In genomic region chr15:41544650-41545015, GRCh38 we compare ENCODE assay signal across 1 cellular context.
TF ChIP-seq lines count a peak whose summit lies in the region.

No MANE protein-coding gene starts in this region.

TF ChIP-seq in HepG2, 621 proteins besides CTCF, POLR2A, EP300 and RAD21:
- TF ChIP-seq ZNF687 (CRISPR knock-in tag; IDR thresholded peaks at IDR 0.05) (0 out of 2 replicates have a peak, but pooled peaks have one; percentile 1), TSC22D2 (CRISPR knock-in tag; IDR thresholded peaks at IDR 0.05; ENCODE audit: borderline replicate concordance) (no peak), MYC (CRISPR knock-in tag; IDR thresholded peaks at IDR 0.05; ENCODE audit: borderline replicate concordance) (no peak), YEATS2 (CRISPR knock-in tag; IDR thresholded peaks at IDR 0.05; ENCODE audit: borderline replicate concordance) (no peak), ZBTB38 (CRISPR knock-in tag; IDR thresholded peaks at IDR 0.05) (peak; percentile 73), TCF12 (IDR thresholded peaks at IDR 0.05) (no peak), TCF12 (CRISPR knock-in tag; IDR thresholded peaks at IDR 0.05) (no peak), KAT8 (CRISPR knock-in tag; IDR thresholded peaks at IDR 0.05) (no peak), ZMYM3 (CRISPR knock-in tag; IDR thresholded peaks at IDR 0.05) (no peak), ZNF776 (CRISPR knock-in tag; IDR thresholded peaks at IDR 0.05) (0 out of 2 replicates have a peak, but pooled peaks have one; percentile 34), DNMT1 (CRISPR knock-in tag; IDR thresholded peaks at IDR 0.05) (peak; percentile 72; the same call in 1 of the 2 replicates), FOXA3 (CRISPR knock-in tag; IDR thresholded peaks at IDR 0.05) (no peak), NR2C2 (CRISPR knock-in tag; IDR thresholded peaks at IDR 0.05; ENCODE audit: borderline replicate concordance) (no peak), ZNF235 (CRISPR knock-in tag; IDR thresholded peaks at IDR 0.05; ENCODE audit: borderline replicate concordance) (no peak), FUBP1 (CRISPR knock-in tag; IDR thresholded peaks at IDR 0.05; ENCODE audit: borderline replicate concordance) (0 out of 2 replicates have a peak, but pooled peaks have one; percentile 62)
